In the genomic region with DNA sequence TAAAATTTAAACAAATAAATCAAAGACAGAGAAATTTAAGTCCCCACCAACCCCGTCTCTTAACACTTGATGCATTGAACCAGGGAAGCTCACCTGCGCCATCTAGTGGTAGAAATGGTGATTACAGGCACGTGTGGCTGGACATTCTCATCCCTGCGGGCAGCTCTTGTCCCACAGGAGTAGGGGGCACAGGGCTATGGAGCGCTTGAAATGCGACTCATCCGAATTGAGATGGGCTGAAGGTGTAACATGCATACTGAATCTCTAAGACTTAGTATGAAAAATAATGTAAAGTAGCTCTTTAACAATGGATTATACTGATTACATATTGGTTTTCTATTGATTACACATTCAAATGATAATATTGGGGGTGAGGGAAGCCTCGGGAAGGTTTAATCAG, we compare ENCODE assay signal across 8 cellular contexts. TPM values are rescaled to one million over a fixed set of nuclear protein-coding genes. Genes with fewer than 3 reads are reported as not detected.
A peak's percentile ranks its signal among the peaks of the same experiment; 100 is the strongest.
DNase-seq lines count a peak whose midpoint lies in the region; ATAC-seq and TF ChIP-seq lines count a peak whose summit lies in the region.

No MANE protein-coding gene starts in this region.

- intact Hi-C loops in lower leg skin (cut with DNase I; ENCODE audit: low total_unique reads) = no loop called here

- peak; percentile 86 for TF ChIP-seq CTCF in GM13976 (IDR thresholded peaks at IDR 0.05; ENCODE audit: borderline replicate concordance, control extremely low read depth, extremely low read depth, insufficient read depth, missing control alignments)
- TF ChIP-seq CTCF in choroid plexus epithelial cell (conservative IDR thresholded peaks at IDR 0.05; ENCODE audit: low read depth, low read length) = peak; percentile 95
- TF ChIP-seq CTCF in lower leg skin (IDR thresholded peaks at IDR 0.05) = peak in 1 of 3 donors; percentile 46

- H3K4me3 ChIP-seq in choroid plexus epithelial cell (ENCODE audit: low read depth, low read length) = no peak overlapping the region
- H3K4me3 ChIP-seq in lower leg skin (ENCODE audit: low read depth, poor library complexity, severe bottlenecking) = no peak overlapping the region

- TF ChIP-seq POLR2A in lower leg skin (IDR thresholded peaks at IDR 0.05) = no peak

- 5 to 7% methylated on average over 8 of the region's 8 CpGs for WGBS in lower leg skin, 2 donors

- in situ Hi-C loops in ACHN (cut with HindIII; ENCODE audit: low pct_ligation_motif_present, low pct_unique_long_range_greater_than_20kb, low sequenced_read_pairs) (no loop called here), GM13976 (cut with MboI; ENCODE audit: low sequenced_read_pairs, unreplicated experiment) (no loop called here)

- no peak for ATAC-seq in HG03045 (IDR thresholded peaks at IDR 0.05; ENCODE audit: unreplicated experiment)

- peak; percentile 72 for DNase-seq in ACHN
- peak; percentile 77 for DNase-seq in GM13976 (ENCODE audit: low spot score)
- peak; percentile 71 for DNase-seq in NCI-H460 (ENCODE audit: extremely low read depth, low read depth)
- DNase-seq in activated CD4-positive, alpha-beta T cell treated with anti-CD3 and anti-CD28 coated beads for 48 hours = peak; percentile 79
- DNase-seq in choroid plexus epithelial cell (ENCODE audit: low read depth) = peak; percentile 84
- DNase-seq in lower leg skin (ENCODE audit: low spot score in 2 of 2) = peak; percentile 49 to 93
- peak; percentile 59 for DNase-seq in stimulated activated CD8-positive, alpha-beta memory T cell treated with anti-CD3 and anti-CD28 coated beads, Interleukin-15, amount 100 ng/mL, for 1 hour (ENCODE audit: low read depth)

RNA-seq across cellular contexts. Expression of a gene that starts 24.8 kb away (rescaled TPM):
- total RNA-seq in NCI-H460 (2014; rRNA removed; shearing (Covaris generic)) = 0.27 TPM in 1 of 2 replicates, not detected in the other
- polyA plus RNA-seq in NCI-H460 (2014; cell fraction: nucleus; rRNA removed) = 0.01 and 0.02 TPM in 2 replicates
- not detected for total RNA-seq in lower leg skin
